Comparison of ENCODE assay signal across 10 cellular contexts in genomic region chr2:204453730-204454167, GRCh38.
DNase-seq lines count a peak whose midpoint lies in the region; ATAC-seq and TF ChIP-seq lines count a peak whose summit lies in the region.
"Had no signal": no experiment of that assay in that cellular context is flagged by ENCODE, and none has a peak within 500 bp of the region (broad histone marks: within the 10 kb centered on the region; RNA-seq: fewer than 3 reads in every experiment).

No MANE protein-coding gene starts in this region.

- ATAC-seq in aorta (ENCODE audit: low FRiP score) (peak; percentile 73), HG02642 (IDR thresholded peaks at IDR 0.05; ENCODE audit: poor library complexity, unreplicated experiment) (no peak), foreskin keratinocyte (no peak)
- ATAC-seq: T-helper 17 cell had no signal

- CTCF ChIA-PET in MCF 10A (lab: Yijun Ruan, JAX): no interaction called here

- H3K27me3 ChIP-seq in breast epithelium (no peaks in the 10 kb centered on the region), mesenchymal stem cell (ENCODE audit: control insufficient read depth in 1 of 2, insufficient read depth in 1 of 2, low read length in 2 of 2) (no peaks in the 10 kb centered on the region), aorta (ENCODE audit: control insufficient read depth in 1 of 2, insufficient read depth in 2 of 2, low read length in 1 of 2) (no peaks in the 10 kb centered on the region), foreskin keratinocyte (no peaks in the 10 kb centered on the region)

- H3K27me3 Mint-ChIP-seq in MCF 10A (ENCODE audit: insufficient read depth, unreplicated experiment): no peaks in the 10 kb centered on the region

- H3K27ac Mint-ChIP-seq in MCF 10A (ENCODE audit: low read depth, unreplicated experiment): peak overlapping the region; percentile 30
- H3K27ac Mint-ChIP-seq: activated naive CD8-positive, alpha-beta T cell; T-helper 17 cell had no signal

- peak overlapping the region; percentile 51 for H2BK120ac ChIP-seq in mesenchymal stem cell (ENCODE audit: low read depth, low read length)

- WGBS in mesenchymal stem cell: 2% methylated on average over 5 of the region's 7 CpGs
- 3 to 5% methylated on average over 7 of the region's 7 CpGs for WGBS in aorta, 2 donors

- peak overlapping the region; percentile 92 for H4K91ac ChIP-seq in mesenchymal stem cell (ENCODE audit: low read length)

- POLR2A ChIA-PET in MCF 10A (lab: Yijun Ruan, JAX): no interaction called here

- H3K9me3 ChIP-seq in breast epithelium (no peaks in the 10 kb centered on the region), mesenchymal stem cell (ENCODE audit: control insufficient read depth, low read length) (no peaks in the 10 kb centered on the region), aorta (ENCODE audit: control insufficient read depth, low read length) (no peaks in the 10 kb centered on the region)

- H3K9me3 Mint-ChIP-seq in MCF 10A (ENCODE audit: unreplicated experiment): no peaks in the 10 kb centered on the region

- H3K4me2 ChIP-seq in mesenchymal stem cell (ENCODE audit: low read length, poor library complexity, severe bottlenecking): no peak overlapping the region

- DNase-seq in MCF 10A (ENCODE audit: unreplicated experiment) (no peak), breast epithelium (ENCODE audit: low spot score in 2 of 2) (no peak), coronary artery (ENCODE audit: low spot score) (no peak), mesenchymal stem cell (peak; percentile 95), aorta (peak; percentile 68 to 82), epidermal melanocyte (ENCODE audit: insufficient read length, low spot score) (no peak), foreskin keratinocyte (no peak)
- DNase-seq: T-helper 17 cell had no signal

- H3K18ac ChIP-seq in mesenchymal stem cell (ENCODE audit: low read depth in 1 of 2, low read length in 2 of 2): peak overlapping the region; percentile 86 to 95

- no peaks in the 10 kb centered on the region for H3K79me1 ChIP-seq in mesenchymal stem cell (replicated peaks; ENCODE audit: low read length, poor library complexity, severe bottlenecking)

- TF ChIP-seq CTCF in MCF 10A (IDR thresholded peaks at IDR 0.05; ENCODE audit: unreplicated experiment) (no peak), breast epithelium (IDR thresholded peaks at IDR 0.05) (no peak), coronary artery (IDR thresholded peaks at IDR 0.05) (no peak), foreskin keratinocyte (conservative IDR thresholded peaks at IDR 0.05) (no peak)

- no peak overlapping the region for H3K4me3 ChIP-seq in breast epithelium
- H3K4me3 ChIP-seq in coronary artery: no peak overlapping the region
- no peak overlapping the region for H3K4me3 ChIP-seq in mesenchymal stem cell (ENCODE audit: insufficient read depth in 1 of 2, low read depth in 1 of 2, low read length in 2 of 2)
- no peak overlapping the region for H3K4me3 ChIP-seq in aorta (ENCODE audit: low read length in 2 of 2)

- peak overlapping the region; percentile 95 for H4K8ac ChIP-seq in mesenchymal stem cell (ENCODE audit: low read length)

- H2BK15ac ChIP-seq in mesenchymal stem cell (ENCODE audit: low read depth, poor library complexity, severe bottlenecking): no peak overlapping the region

- H3K36me3 ChIP-seq in breast epithelium: no peaks in the 10 kb centered on the region
- no peaks in the 10 kb centered on the region for H3K36me3 ChIP-seq in mesenchymal stem cell (ENCODE audit: control insufficient read depth in 1 of 2, insufficient read depth in 2 of 2, low read depth in 1 of 2, low read length in 2 of 2)
- no peaks in the 10 kb centered on the region for H3K36me3 ChIP-seq in aorta (ENCODE audit: control insufficient read depth in 1 of 2, insufficient read depth in 2 of 2, low read length in 1 of 2)

- H2BK12ac ChIP-seq in mesenchymal stem cell (ENCODE audit: low read length in 2 of 2): peak overlapping the region; percentile 55 to 98

- no peak overlapping the region for H3K4me3 Mint-ChIP-seq in MCF 10A (ENCODE audit: unreplicated experiment)
- H3K4me3 Mint-ChIP-seq: activated naive CD8-positive, alpha-beta T cell; T-helper 17 cell had no signal

- no peak overlapping the region for H3K23ac ChIP-seq in mesenchymal stem cell (ENCODE audit: low read length in 2 of 2)

- H3K36me3 Mint-ChIP-seq in MCF 10A (ENCODE audit: insufficient read depth, unreplicated experiment): no peaks in the 10 kb centered on the region
- H3K36me3 Mint-ChIP-seq: activated naive CD8-positive, alpha-beta T cell had no signal

- H3K4ac ChIP-seq in mesenchymal stem cell (ENCODE audit: low read depth in 1 of 2, low read length in 2 of 2): peak overlapping the region in 1 of 2 experiments; percentile 64

- H2BK5ac ChIP-seq in mesenchymal stem cell (ENCODE audit: low read depth, low read length, poor library complexity, severe bottlenecking): no peak overlapping the region

- peak overlapping the region; percentile 36 for H2AK5ac ChIP-seq in mesenchymal stem cell (ENCODE audit: low read length, severe bottlenecking)

- H3K27ac ChIP-seq in breast epithelium (peak overlapping the region in 1 of 2 donors; percentile 9), coronary artery (peak overlapping the region; percentile 43 to 60), mesenchymal stem cell (ENCODE audit: low read length, poor library complexity, severe bottlenecking) (peak overlapping the region; percentile 34), aorta (ENCODE audit: low read depth in 1 of 2, low read length in 2 of 2) (peak overlapping the region in 1 of 2 donors; percentile 1), foreskin keratinocyte (no peak overlapping the region)

- intact Hi-C loops in MCF 10A (cut with micrococcal nuclease) (loop anchor here (5.0 kb wide), 1 partner anchor 94 kb away; the partner anchor contains the start of gene PARD3B), breast epithelium (cut with DNase I; ENCODE audit: low total_unique reads) (no loop called here), aorta (cut with DNase I) (loop anchor here in 1 of 2 donors (10.0 kb wide), 1 partner anchor 91 kb away; the partner anchor contains the start of gene PARD3B)

- TF ChIP-seq POLR2A in breast epithelium (IDR thresholded peaks at IDR 0.05): no peak

- peaks cover 7% of the 10 kb centered on the region for H3K4me1 Mint-ChIP-seq in MCF 10A (ENCODE audit: insufficient read depth, unreplicated experiment)

- H3K4me1 ChIP-seq in breast epithelium (no peaks in the 10 kb centered on the region), mesenchymal stem cell (ENCODE audit: control insufficient read depth, insufficient read depth, low read depth, low read length) (peaks cover 6% of the 10 kb centered on the region), aorta (ENCODE audit: control insufficient read depth in 1 of 2, insufficient read depth in 2 of 2, low read length in 2 of 2) (peaks cover 0 to 2% of the 10 kb centered on the region in 2 donors), foreskin keratinocyte (no peaks in the 10 kb centered on the region)

- H3K14ac ChIP-seq in mesenchymal stem cell (ENCODE audit: low read length in 2 of 2): no peak overlapping the region

- peak overlapping the region; percentile 78 for H3K9ac ChIP-seq in mesenchymal stem cell (ENCODE audit: low read length)

- H2AFZ ChIP-seq in mesenchymal stem cell (ENCODE audit: low read depth, low read length): peak overlapping the region; percentile 86

- BruUV-seq in MCF 10A (replicated peaks; lab: Mats Ljungman, UMichigan): no TSS peak

Comparison
In these comparisons a context has a peak if more than half of its experiments do, and no peak if none do; other contexts are left out.
1. DNase-seq: peak in mesenchymal stem cell (single experiment) and aorta (2 of 2); none in MCF 10A (single experiment), breast epithelium (0 of 2), coronary artery (single experiment), epidermal melanocyte (single experiment) and foreskin keratinocyte (0 of 2).